ENCODE assay signal across 13 cellular contexts in the genomic region with DNA sequence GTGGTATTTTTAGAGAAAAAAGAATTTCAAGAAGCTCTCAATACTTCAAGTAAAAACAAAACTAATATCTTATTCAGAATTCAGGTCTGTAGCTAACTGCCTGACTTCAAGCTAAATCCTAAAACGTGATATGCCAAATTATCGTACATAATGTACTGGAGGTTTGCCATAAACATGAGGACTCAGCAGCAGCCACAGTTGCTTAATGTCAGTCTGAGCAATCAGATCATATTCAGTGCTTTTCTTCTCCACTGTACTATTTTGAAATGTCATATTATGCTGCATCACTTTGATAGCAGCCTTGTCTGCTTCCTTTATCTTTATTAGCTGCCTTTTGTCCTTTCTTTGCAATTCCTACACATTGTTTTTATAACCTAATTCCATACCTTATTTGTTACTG.
"Had no signal": no experiment of that assay in that cellular context is flagged by ENCODE, and none has a peak within 500 bp of the region (broad histone marks: within the 10 kb centered on the region; RNA-seq: fewer than 3 reads in every experiment).

No MANE protein-coding gene starts in this region.

- H3K27ac ChIP-seq: brain microvascular endothelial cell, neural progenitor cell had no signal

- H3K4me3 ChIP-seq: neural progenitor cell had no signal

- H3K4me1 Mint-ChIP-seq: activated CD4-positive, alpha-beta T cell treated with anti-CD3 and anti-CD28 coated beads, Interleukin-2, amount 10 ng/mL, durations not matched to agents 24 days and 14 days; activated naive CD8-positive, alpha-beta T cell treated with anti-CD3 and anti-CD28 coated beads, Interleukin-2, amount 10 ng/mL, durations not matched to agents 7 days and 5 days had no signal

- H3K27ac Mint-ChIP-seq: activated CD4-positive, alpha-beta T cell treated with anti-CD3 and anti-CD28 coated beads, Interleukin-2, amount 10 ng/mL, durations not matched to agents 24 days and 14 days; activated naive CD8-positive, alpha-beta T cell treated with anti-CD3 and anti-CD28 coated beads, Interleukin-2, amount 10 ng/mL, durations not matched to agents 7 days and 5 days; dendritic cell treated with granulocyte-macrophage colony-stimulating factor and Interleukin-4, amounts not matched to agents 40 ng/mL and 50 ng/mL, for 4 days; neural progenitor cell; T-helper 2 cell treated with Interferon-gamma antibody and Interleukin-4, amounts not matched to agents 5 μg/mL and 100 μg/mL, for 36 hours had no signal

- H3K4me2 ChIP-seq: neural progenitor cell had no signal

- H3K36me3 Mint-ChIP-seq: activated naive CD8-positive, alpha-beta T cell treated with anti-CD3 and anti-CD28 coated beads, Interleukin-2, amount 10 ng/mL, durations not matched to agents 7 days and 5 days; neural progenitor cell had no signal

- H3K4me3 Mint-ChIP-seq: activated CD4-positive, alpha-beta T cell treated with anti-CD3 and anti-CD28 coated beads, Interleukin-2, amount 10 ng/mL, durations not matched to agents 24 days and 14 days; activated naive CD8-positive, alpha-beta T cell treated with anti-CD3 and anti-CD28 coated beads, Interleukin-2, amount 10 ng/mL, durations not matched to agents 7 days and 5 days; dendritic cell treated with granulocyte-macrophage colony-stimulating factor and Interleukin-4, amounts not matched to agents 40 ng/mL and 50 ng/mL, for 4 days; neural progenitor cell; T-helper 2 cell treated with Interferon-gamma antibody and Interleukin-4, amounts not matched to agents 5 μg/mL and 100 μg/mL, for 36 hours had no signal

- DNase-seq: activated CD4-positive, alpha-beta T cell treated with anti-CD3 and anti-CD28 coated beads, Interleukin-2, amount 10 ng/mL, durations not matched to agents 24 days and 14 days; activated CD4-positive, CD25-positive, alpha-beta regulatory T cell; activated gamma-delta T cell treated with Interleukin-2 at 50 U/mL for 16 hours; activated naive CD8-positive, alpha-beta T cell treated with anti-CD3 and anti-CD28 coated beads, Interleukin-2, amount 10 ng/mL, durations not matched to agents 7 days and 5 days; anterior cingulate cortex; brain microvascular endothelial cell; cerebellar nuclear complex; effector memory CD4-positive, alpha-beta T cell; stimulated activated CD4-positive, alpha-beta T cell treated with anti-CD3 and anti-CD28 coated beads, Interleukin-12 subunit alpha, Interleukin-12 subunit beta, amount 100 ng/mL, for 4 hours; stimulated activated CD4-positive, alpha-beta T cell treated with anti-CD3 and anti-CD28 coated beads, Interleukin-2, amount 100 ng/mL, for 24 hours had no signal

- H3K27me3 Mint-ChIP-seq: activated CD4-positive, alpha-beta T cell treated with anti-CD3 and anti-CD28 coated beads, Interleukin-2, amount 10 ng/mL, durations not matched to agents 24 days and 14 days; dendritic cell treated with granulocyte-macrophage colony-stimulating factor and Interleukin-4, amounts not matched to agents 40 ng/mL and 50 ng/mL, for 4 days had no signal

- H3K9me3 Mint-ChIP-seq: activated CD4-positive, alpha-beta T cell treated with anti-CD3 and anti-CD28 coated beads, Interleukin-2, amount 10 ng/mL, durations not matched to agents 24 days and 14 days; activated naive CD8-positive, alpha-beta T cell treated with anti-CD3 and anti-CD28 coated beads, Interleukin-2, amount 10 ng/mL, durations not matched to agents 7 days and 5 days; dendritic cell treated with granulocyte-macrophage colony-stimulating factor and Interleukin-4, amounts not matched to agents 40 ng/mL and 50 ng/mL, for 4 days; T-helper 2 cell treated with Interferon-gamma antibody and Interleukin-4, amounts not matched to agents 5 μg/mL and 100 μg/mL, for 36 hours had no signal

- H3K27me3 ChIP-seq: brain microvascular endothelial cell, neural progenitor cell had no signal

- H3K36me3 ChIP-seq: brain microvascular endothelial cell, neural progenitor cell had no signal

- H3K9ac ChIP-seq: neural progenitor cell had no signal

- H2AFZ ChIP-seq: neural progenitor cell had no signal
